Comparison of ENCODE assay signal across 8 cellular contexts in the genomic region with DNA sequence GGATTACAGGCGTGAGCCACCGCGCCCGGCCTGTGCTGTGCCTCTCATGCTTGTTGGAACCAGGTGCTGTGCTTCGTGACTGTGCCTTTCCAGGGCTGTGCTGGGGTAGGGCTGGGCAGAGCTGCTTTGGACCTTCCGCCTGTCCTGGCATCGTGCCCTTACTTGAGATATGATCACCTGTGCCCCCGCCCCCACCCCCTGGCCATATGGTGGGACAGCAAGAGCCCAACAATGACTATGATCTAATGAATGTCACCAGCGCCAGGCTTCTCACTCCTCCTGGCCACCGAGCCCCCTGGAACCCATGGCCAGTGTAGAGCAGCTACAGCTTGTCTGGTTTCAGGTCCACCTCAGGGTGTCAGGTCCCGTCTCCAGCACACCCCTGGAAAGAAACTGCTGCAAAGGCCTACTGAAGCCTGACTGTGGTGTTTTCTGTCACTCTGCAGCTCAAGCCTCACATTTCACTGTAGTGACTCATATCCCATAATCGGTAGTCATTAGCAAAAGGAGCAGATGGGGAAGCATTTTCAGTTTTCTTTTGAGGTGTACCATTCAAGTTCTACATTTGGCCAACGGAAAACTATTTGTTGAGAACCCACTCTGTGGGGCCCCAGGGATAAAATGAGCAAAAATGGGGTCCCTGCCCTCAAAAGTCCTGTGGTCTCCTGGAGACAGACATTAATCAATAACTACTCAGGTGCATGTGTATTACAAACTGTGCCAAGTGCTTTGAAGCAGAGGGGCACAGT. TPM values are rescaled to one million over a fixed set of nuclear protein-coding genes. Genes with fewer than 3 reads are reported as not detected.
A peak's percentile ranks its signal among the peaks of the same experiment; 100 is the strongest.
DNase-seq lines count a peak whose midpoint lies in the region; ATAC-seq, FAIRE-seq and TF ChIP-seq lines count a peak whose summit lies in the region.

No MANE protein-coding gene starts in this region.

- H3K4me3 ChIP-seq in HepG2 (replicated peaks in 1 of 3; ENCODE audit: insufficient read depth in 1 of 3, low read depth in 2 of 3, low read length in 3 of 3) (no peak overlapping the region), right lobe of liver (no peak overlapping the region), prostate gland (no peak overlapping the region), esophagus squamous epithelium (no peak overlapping the region)

- ATAC-seq in HepG2 (no peak), right lobe of liver (no peak), HG02642 (IDR thresholded peaks at IDR 0.05; ENCODE audit: poor library complexity, unreplicated experiment) (peak; percentile 80)

- no peaks in the 10 kb centered on the region for H3K79me2 ChIP-seq in HepG2 (ENCODE audit: insufficient read depth, low read length)

- intact Hi-C loops in HepG2 (cut with micrococcal nuclease; ENCODE audit: unreplicated experiment) = no loop called here
- intact Hi-C loops in right lobe of liver (cut with DNase I) = no loop called here
- intact Hi-C loops in prostate gland (cut with DNase I) = no loop called here
- intact Hi-C loops in esophagus squamous epithelium (cut with DNase I) = no loop called here

- no peaks in the 10 kb centered on the region for H4K20me1 ChIP-seq in HepG2 (ENCODE audit: insufficient read depth, low read length)

- TF ChIP-seq EP300 in HepG2 (IDR thresholded peaks at IDR 0.05; ENCODE audit: low read depth in 2 of 2, low read length in 2 of 2) (no peak), HepG2 (CRISPR knock-in tag; IDR thresholded peaks at IDR 0.05; ENCODE audit: borderline replicate concordance) (no peak)

- TF ChIP-seq CTCF in HepG2 (CRISPR knock-in tag; IDR thresholded peaks at IDR 0.05) (no peak), right lobe of liver (IDR thresholded peaks at IDR 0.05) (no peak), prostate gland (IDR thresholded peaks at IDR 0.05) (no peak), esophagus squamous epithelium (IDR thresholded peaks at IDR 0.05) (no peak)

- TF ChIP-seq POLR2A in HepG2 (IDR thresholded peaks at IDR 0.05; ENCODE audit: insufficient read depth in 1 of 2, low read depth in 2 of 2, low read length in 2 of 2) (no peak), right lobe of liver (IDR thresholded peaks at IDR 0.05) (no peak), prostate gland (IDR thresholded peaks at IDR 0.05) (no peak), esophagus squamous epithelium (IDR thresholded peaks at IDR 0.05) (no peak)

- TF ChIP-seq RAD21 in HepG2 (CRISPR knock-in tag; IDR thresholded peaks at IDR 0.05) = 0 out of 2 replicates have a peak, but pooled peaks have one; percentile 8

- H3K27me3 ChIP-seq in HepG2 (ENCODE audit: control insufficient read depth in 1 of 2, insufficient read depth in 2 of 2, low read length in 2 of 2) = no peaks in the 10 kb centered on the region
- no peaks in the 10 kb centered on the region for H3K27me3 ChIP-seq in right lobe of liver
- H3K27me3 ChIP-seq in prostate gland (replicated peaks; ENCODE audit: insufficient read depth) = no peaks in the 10 kb centered on the region
- no peaks in the 10 kb centered on the region for H3K27me3 ChIP-seq in esophagus squamous epithelium

- DNase-seq in HepG2 (ENCODE audit: low spot score) (no peak), right lobe of liver (no peak), NCI-H226 (peak; percentile 55), astrocyte of the hippocampus (ENCODE audit: low read depth, low spot score) (peak; percentile 87), non-pigmented ciliary epithelial cell (ENCODE audit: low read depth) (peak; percentile 60), prostate gland (ENCODE audit: low spot score) (no peak), esophagus squamous epithelium (lab: John Stamatoyannopoulos, UW) (no peak)

- H3K4me1 ChIP-seq in HepG2 (ENCODE audit: insufficient read depth, low read length) = no peaks in the 10 kb centered on the region
- no peaks in the 10 kb centered on the region for H3K4me1 ChIP-seq in right lobe of liver
- H3K4me1 ChIP-seq in prostate gland (replicated peaks) = no peaks in the 10 kb centered on the region
- peaks cover 4 to 35% (median 13%) of the 10 kb centered on the region in 3 donors for H3K4me1 ChIP-seq in esophagus squamous epithelium

- H3K36me3 ChIP-seq in HepG2 (replicated peaks in 1 of 2; ENCODE audit: control insufficient read depth in 1 of 2, insufficient read depth in 2 of 2, low read length in 2 of 2) (peaks cover 10 to 29% of the 10 kb centered on the region in 2 experiments; a peak in 4 of 5 replicates), right lobe of liver (peaks cover 0 to 48% (median 9%) of the 10 kb centered on the region in 4 donors), prostate gland (peaks cover 5 to 11% of the 10 kb centered on the region in 2 donors), esophagus squamous epithelium (peaks cover 0 to 81% (median 15%) of the 10 kb centered on the region in 3 donors)

- in situ Hi-C loops in HepG2 (cut with HindIII; ENCODE audit: extremely low pct_ligation_motif_present, low pct_unique_long_range_greater_than_20kb) = no loop called here

- H3K9ac ChIP-seq in HepG2 (ENCODE audit: insufficient read depth, low read depth, low read length) = no peak overlapping the region

- no TSS peak for BruUV-seq in HepG2 (replicated peaks; lab: Mats Ljungman, UMichigan)

- no peak for FAIRE-seq in HepG2 (lab: Jason Lieb, UNC)

- H2AFZ ChIP-seq in HepG2 (ENCODE audit: low read length) = no peak overlapping the region

- POLR2A ChIA-PET in HepG2 (lab: Yijun Ruan, JAX) = interaction anchor here (5.7 kb wide), 1 partner anchor 96 kb away, joined by 28 read pairs; no protein-coding TSS in a partner anchor

- CTCF ChIA-PET in HepG2 (lab: Yijun Ruan, JAX; ENCODE audit: low intra/inter-chr PET ratio, low total read pairs) = no interaction called here

- H3K9me3 ChIP-seq in HepG2 (ENCODE audit: low read length) = no peaks in the 10 kb centered on the region
- no peaks in the 10 kb centered on the region for H3K9me3 ChIP-seq in right lobe of liver
- H3K9me3 ChIP-seq in prostate gland = no peaks in the 10 kb centered on the region
- H3K9me3 ChIP-seq in esophagus squamous epithelium = no peaks in the 10 kb centered on the region

- WGBS in HepG2 (ENCODE audit: low lambda C conversion rate) = 93% methylated on average over 13 of the region's 13 CpGs
- 58% methylated on average over 4 of the region's 13 CpGs for WGBS in right lobe of liver (ENCODE audit: insufficient coverage, low coverage, low lambda C conversion rate, missing lambda C conversion rate)
- WGBS in prostate gland = 61% methylated on average over 13 of the region's 13 CpGs
- 55 to 68% methylated on average over 5 to 8 of the region's 13 CpGs for WGBS in esophagus squamous epithelium, 2 donors

- H3K27ac ChIP-seq in HepG2 (ENCODE audit: extremely low read length, insufficient read depth, low read length) (no peak overlapping the region), right lobe of liver (no peak overlapping the region), prostate gland (no peak overlapping the region), esophagus squamous epithelium (peak overlapping the region in 1 of 4 donors; percentile 7)

- no peak overlapping the region for H3K4me2 ChIP-seq in HepG2 (ENCODE audit: low read depth, low read length)

RNA-seq across cellular contexts. Expression of a gene that starts 22.1 kb away (rescaled TPM):
- 4.9 and 9.1 TPM in 2 replicates for total RNA-seq in HepG2 (2016; rRNA removed; fragmentation: Illumina TruSeq; extraction: Trizol)
- total RNA-seq in HepG2 (2016; cell fraction: cytosol; rRNA removed; fragmentation: Illumina TruSeq; extraction: Trizol; ENCODE audit: low read depth) = 4.4 and 5.2 TPM in 2 replicates
- total RNA-seq in HepG2 (2016; cell fraction: insoluble cytoplasmic fraction; rRNA removed; fragmentation: Illumina TruSeq; extraction: Trizol) = 4.2 and 8.4 TPM in 2 replicates
- 2.6 and 3.0 TPM in 2 replicates for total RNA-seq in HepG2 (2016; cell fraction: membrane; rRNA removed; fragmentation: Illumina TruSeq; extraction: Trizol)
- total RNA-seq in HepG2 (2016; cell fraction: nucleus; rRNA removed; fragmentation: Illumina TruSeq; extraction: Trizol) = 12.1 and 12.8 TPM in 2 replicates
- polyA plus RNA-seq in HepG2 (2011; rRNA removed) = 15.0 and 19.2 TPM in 2 replicates
- 6.7 and 8.3 TPM in 2 replicates for polyA plus RNA-seq in HepG2 (2011; cell fraction: cytosol; rRNA removed)
- polyA plus RNA-seq in HepG2 (2011; cell fraction: nucleus; rRNA removed) = 81.8 and 104 TPM in 2 replicates
- polyA plus RNA-seq in HepG2 (2012) = 6.2 and 6.4 TPM in 2 replicates
- 0.53 and 0.70 TPM in 2 replicates for polyA plus RNA-seq in HepG2 (2016; cell fraction: cytosol; fragmentation: Illumina TruSeq; extraction: Trizol; ENCODE audit: low read depth)
- 3.5 and 3.9 TPM in 2 replicates for polyA plus RNA-seq in HepG2 (2016; cell fraction: insoluble cytoplasmic fraction; fragmentation: Illumina TruSeq; extraction: Trizol; ENCODE audit: low read depth)
- polyA plus RNA-seq in HepG2 (2016; cell fraction: membrane; fragmentation: Illumina TruSeq; extraction: Trizol; ENCODE audit: low read depth) = 1.2 and 1.3 TPM in 2 replicates
- polyA plus RNA-seq in HepG2 (2016; cell fraction: nucleus; fragmentation: Illumina TruSeq; extraction: Trizol; ENCODE audit: insufficient read depth, low read depth) = 28.7 and 33.1 TPM in 2 replicates
- 24.8 and 29.5 TPM in 2 replicates for polyA minus RNA-seq in HepG2 (2011; rRNA and poly(A)+ RNA removed; ENCODE audit: low replicate concordance)
- polyA minus RNA-seq in HepG2 (2011; cell fraction: cytosol; rRNA and poly(A)+ RNA removed) = 4.3 and 5.3 TPM in 2 replicates
- polyA minus RNA-seq in HepG2 (2011; cell fraction: nucleus; rRNA and poly(A)+ RNA removed) = 15.6 and 19.0 TPM in 2 replicates
- 10 to 100 TPM; 10.9 to 16.7 (median 13.4) TPM for total RNA-seq in right lobe of liver
- 10 to 100 TPM; 23.0 to 33.1 TPM for total RNA-seq in prostate gland
- total RNA-seq in esophagus squamous epithelium = 10 to 100 TPM; 10.2 to 13.0 (median 11.0) TPM

RNA-seq across cellular contexts. Expression of a gene that starts 37.5 kb away (rescaled TPM):
- total RNA-seq in HepG2 (2016; rRNA removed; fragmentation: Illumina TruSeq; extraction: Trizol) (17.8 and 24.9 TPM in 2 replicates), right lobe of liver (10 to 100 TPM; 10.4 to 16.7 (median 14.5) TPM), prostate gland (10 to 100 TPM in 1 of 2 donors, 1 to 10 TPM in 1; 8.7 to 54.5 TPM), esophagus squamous epithelium (1 to 10 TPM in 3 of 4 donors, under 1 TPM in 1; 0.80 to 6.5 (median 3.0) TPM)
- 3.6 TPM in 2 replicates for total RNA-seq in HepG2 (2016; cell fraction: cytosol; rRNA removed; fragmentation: Illumina TruSeq; extraction: Trizol; ENCODE audit: low read depth)
- total RNA-seq in HepG2 (2016; cell fraction: insoluble cytoplasmic fraction; rRNA removed; fragmentation: Illumina TruSeq; extraction: Trizol) = 15.8 and 25.9 TPM in 2 replicates
- 14.6 and 18.9 TPM in 2 replicates for total RNA-seq in HepG2 (2016; cell fraction: membrane; rRNA removed; fragmentation: Illumina TruSeq; extraction: Trizol)
- total RNA-seq in HepG2 (2016; cell fraction: nucleus; rRNA removed; fragmentation: Illumina TruSeq; extraction: Trizol) = 15.0 and 18.9 TPM in 2 replicates
- polyA plus RNA-seq in HepG2 (2011; rRNA removed) = 16.3 and 17.0 TPM in 2 replicates
- 10.9 and 15.5 TPM in 2 replicates for polyA plus RNA-seq in HepG2 (2011; cell fraction: cytosol; rRNA removed)
- 14.6 and 16.7 TPM in 2 replicates for polyA plus RNA-seq in HepG2 (2011; cell fraction: nucleus; rRNA removed)
- polyA plus RNA-seq in HepG2 (2012) = 13.3 and 16.9 TPM in 2 replicates
- 2.3 and 2.9 TPM in 2 replicates for polyA plus RNA-seq in HepG2 (2016; cell fraction: cytosol; fragmentation: Illumina TruSeq; extraction: Trizol; ENCODE audit: low read depth)
- 20.4 and 21.6 TPM in 2 replicates for polyA plus RNA-seq in HepG2 (2016; cell fraction: insoluble cytoplasmic fraction; fragmentation: Illumina TruSeq; extraction: Trizol; ENCODE audit: low read depth)
- polyA plus RNA-seq in HepG2 (2016; cell fraction: membrane; fragmentation: Illumina TruSeq; extraction: Trizol; ENCODE audit: low read depth) = 11.6 and 11.9 TPM in 2 replicates
- 22.8 and 26.4 TPM in 2 replicates for polyA plus RNA-seq in HepG2 (2016; cell fraction: nucleus; fragmentation: Illumina TruSeq; extraction: Trizol; ENCODE audit: insufficient read depth, low read depth)
- 49.4 and 94.6 TPM in 2 replicates for polyA minus RNA-seq in HepG2 (2011; rRNA and poly(A)+ RNA removed; ENCODE audit: low replicate concordance)
- 25.8 and 27.6 TPM in 2 replicates for polyA minus RNA-seq in HepG2 (2011; cell fraction: cytosol; rRNA and poly(A)+ RNA removed)
- 22.4 and 31.0 TPM in 2 replicates for polyA minus RNA-seq in HepG2 (2011; cell fraction: nucleus; rRNA and poly(A)+ RNA removed)

RNA-seq across cellular contexts. Expression of a gene that starts 46.9 kb away (rescaled TPM):
- total RNA-seq in HepG2 (2016; rRNA removed; fragmentation: Illumina TruSeq; extraction: Trizol) (73.8 and 85.7 TPM in 2 replicates), right lobe of liver (10 to 100 TPM; 24.5 to 32.9 (median 30.7) TPM), prostate gland (10 to 100 TPM; 34.6 to 62.0 TPM), esophagus squamous epithelium (10 to 100 TPM; 40.3 to 54.0 (median 47.5) TPM)
- 9.8 and 10.8 TPM in 2 replicates for total RNA-seq in HepG2 (2016; cell fraction: cytosol; rRNA removed; fragmentation: Illumina TruSeq; extraction: Trizol; ENCODE audit: low read depth)
- total RNA-seq in HepG2 (2016; cell fraction: insoluble cytoplasmic fraction; rRNA removed; fragmentation: Illumina TruSeq; extraction: Trizol) = 73.6 and 85.8 TPM in 2 replicates
- total RNA-seq in HepG2 (2016; cell fraction: membrane; rRNA removed; fragmentation: Illumina TruSeq; extraction: Trizol) = 16.2 and 17.5 TPM in 2 replicates
- 47.2 and 51.5 TPM in 2 replicates for total RNA-seq in HepG2 (2016; cell fraction: nucleus; rRNA removed; fragmentation: Illumina TruSeq; extraction: Trizol)
- 51.1 and 52.7 TPM in 2 replicates for polyA plus RNA-seq in HepG2 (2011; rRNA removed)
- polyA plus RNA-seq in HepG2 (2011; cell fraction: cytosol; rRNA removed) = 40.4 and 61.2 TPM in 2 replicates
- 138 and 141 TPM in 2 replicates for polyA plus RNA-seq in HepG2 (2011; cell fraction: nucleus; rRNA removed)
- polyA plus RNA-seq in HepG2 (2012) = 38.9 and 41.3 TPM in 2 replicates
- 4.5 and 4.8 TPM in 2 replicates for polyA plus RNA-seq in HepG2 (2016; cell fraction: cytosol; fragmentation: Illumina TruSeq; extraction: Trizol; ENCODE audit: low read depth)
- 53.2 and 57.0 TPM in 2 replicates for polyA plus RNA-seq in HepG2 (2016; cell fraction: insoluble cytoplasmic fraction; fragmentation: Illumina TruSeq; extraction: Trizol; ENCODE audit: low read depth)
- polyA plus RNA-seq in HepG2 (2016; cell fraction: membrane; fragmentation: Illumina TruSeq; extraction: Trizol; ENCODE audit: low read depth) = 5.8 and 7.8 TPM in 2 replicates
- polyA plus RNA-seq in HepG2 (2016; cell fraction: nucleus; fragmentation: Illumina TruSeq; extraction: Trizol; ENCODE audit: insufficient read depth, low read depth) = 75.3 and 76.0 TPM in 2 replicates
- 62.6 and 88.2 TPM in 2 replicates for polyA minus RNA-seq in HepG2 (2011; rRNA and poly(A)+ RNA removed; ENCODE audit: low replicate concordance)
- polyA minus RNA-seq in HepG2 (2011; cell fraction: cytosol; rRNA and poly(A)+ RNA removed) = 21.7 and 23.0 TPM in 2 replicates
- 43.4 and 56.8 TPM in 2 replicates for polyA minus RNA-seq in HepG2 (2011; cell fraction: nucleus; rRNA and poly(A)+ RNA removed)

RNA-seq across cellular contexts. Expression of a gene that starts 47.2 kb away (rescaled TPM):
- total RNA-seq in HepG2 (2016; rRNA removed; fragmentation: Illumina TruSeq; extraction: Trizol) (500 and 817 TPM in 2 replicates), right lobe of liver (100 to 1,000 TPM in 1 of 6 experiments, 10 to 100 TPM in 5; 51.4 to 110 (median 90.7) TPM), prostate gland (100 to 1,000 TPM in 1 of 2 donors, 10 to 100 TPM in 1; 98.4 to 138 TPM), esophagus squamous epithelium (100 to 1,000 TPM in 3 of 4 donors, 10 to 100 TPM in 1; 77.9 to 145 (median 134) TPM)
- total RNA-seq in HepG2 (2016; cell fraction: cytosol; rRNA removed; fragmentation: Illumina TruSeq; extraction: Trizol; ENCODE audit: low read depth) = 52.3 and 54.5 TPM in 2 replicates
- total RNA-seq in HepG2 (2016; cell fraction: insoluble cytoplasmic fraction; rRNA removed; fragmentation: Illumina TruSeq; extraction: Trizol) = 484 and 682 TPM in 2 replicates
- total RNA-seq in HepG2 (2016; cell fraction: membrane; rRNA removed; fragmentation: Illumina TruSeq; extraction: Trizol) = 138 and 170 TPM in 2 replicates
- 336 and 347 TPM in 2 replicates for total RNA-seq in HepG2 (2016; cell fraction: nucleus; rRNA removed; fragmentation: Illumina TruSeq; extraction: Trizol)
- 140 and 157 TPM in 2 replicates for polyA plus RNA-seq in HepG2 (2011; rRNA removed)
- polyA plus RNA-seq in HepG2 (2011; cell fraction: cytosol; rRNA removed) = 134 and 147 TPM in 2 replicates
- polyA plus RNA-seq in HepG2 (2011; cell fraction: nucleus; rRNA removed) = 150 and 189 TPM in 2 replicates
- 211 and 269 TPM in 2 replicates for polyA plus RNA-seq in HepG2 (2012)
- polyA plus RNA-seq in HepG2 (2016; cell fraction: cytosol; fragmentation: Illumina TruSeq; extraction: Trizol; ENCODE audit: low read depth) = 31.7 and 36.7 TPM in 2 replicates
- polyA plus RNA-seq in HepG2 (2016; cell fraction: insoluble cytoplasmic fraction; fragmentation: Illumina TruSeq; extraction: Trizol; ENCODE audit: low read depth) = 551 and 651 TPM in 2 replicates
- polyA plus RNA-seq in HepG2 (2016; cell fraction: membrane; fragmentation: Illumina TruSeq; extraction: Trizol; ENCODE audit: low read depth) = 103 and 131 TPM in 2 replicates
- polyA plus RNA-seq in HepG2 (2016; cell fraction: nucleus; fragmentation: Illumina TruSeq; extraction: Trizol; ENCODE audit: insufficient read depth, low read depth) = 452 and 475 TPM in 2 replicates
- polyA minus RNA-seq in HepG2 (2011; rRNA and poly(A)+ RNA removed; ENCODE audit: low replicate concordance) = 774 and 825 TPM in 2 replicates
- 152 and 162 TPM in 2 replicates for polyA minus RNA-seq in HepG2 (2011; cell fraction: cytosol; rRNA and poly(A)+ RNA removed)
- 238 and 284 TPM in 2 replicates for polyA minus RNA-seq in HepG2 (2011; cell fraction: nucleus; rRNA and poly(A)+ RNA removed)

Comparison
In these comparisons a context has a peak if more than half of its experiments do, and no peak if none do; other contexts are left out.
1. DNase-seq: peak in NCI-H226 (single experiment), astrocyte of the hippocampus (single experiment) and non-pigmented ciliary epithelial cell (single experiment); none in HepG2 (single experiment), right lobe of liver (0 of 3), prostate gland (single experiment) and esophagus squamous epithelium (single experiment).